ENCODE assay signal across 29 cellular contexts in genomic region chr5:96000308-96000707, GRCh38.
"Had no signal": no experiment of that assay in that cellular context is flagged by ENCODE, and none has a peak within 500 bp of the region (broad histone marks: within the 10 kb centered on the region; RNA-seq: fewer than 3 reads in every experiment).

No MANE protein-coding gene starts in this region.

- H3K27ac ChIP-seq: neural progenitor cell, ovary, parathyroid adenoma, psoas muscle, sigmoid colon, stomach, thoracic aorta, thyroid gland, tibial nerve, upper lobe of left lung, uterus had no signal

- H3K9me3 Mint-ChIP-seq: natural killer cell treated with Interleukin-12 subunit alpha and Interleukin-12 subunit beta and Interleukin-15 and Interleukin-18, amount 100 ng/mL, for 72 hours; neural progenitor cell; stimulated activated effector memory CD8-positive, alpha-beta T cell treated with anti-CD3 and anti-CD28 coated beads, Interleukin-12 subunit alpha, Interleukin-12 subunit beta, amount 100 ng/mL, for 72 hours; stimulated activated naive CD8-positive, alpha-beta T cell treated with anti-CD3 and anti-CD28 coated beads, Interleukin-15, Interleukin-2, amounts not matched to agents 100 ng/mL and 50 ng/mL, for 24 hours had no signal

- H3K9me3 ChIP-seq: ovary, right lobe of liver, sigmoid colon, stomach, thoracic aorta, thyroid gland, tibial nerve, upper lobe of left lung, uterus had no signal

- H3K4me3 ChIP-seq: neural progenitor cell, ovary, psoas muscle, right lobe of liver, sigmoid colon, stomach, thoracic aorta, thyroid gland, tibial nerve, upper lobe of left lung, uterus had no signal

- H3K4me1 Mint-ChIP-seq: naive thymus-derived CD4-positive, alpha-beta T cell; nephron progenitor cell; neural progenitor cell had no signal

- H3K27me3 Mint-ChIP-seq: progenitor cell of endocrine pancreas had no signal

- DNase-seq: naive thymus-derived CD4-positive, alpha-beta T cell; nephron progenitor cell; occipital lobe; ovary; posterior cingulate gyrus; psoas muscle; right cardiac atrium; right lobe of liver; sigmoid colon; small intestine; stimulated activated CD4-positive, alpha-beta T cell treated with anti-CD3 and anti-CD28 coated beads, Interleukin-15, amount 100 ng/mL, for 24 hours; stimulated activated CD4-positive, alpha-beta T cell treated with anti-CD3 and anti-CD28 coated beads, Interleukin-2, amount 100 ng/mL, for 24 hours; stimulated activated CD4-positive, alpha-beta T cell treated with anti-CD3 and anti-CD28 coated beads, Interleukin-2, amount 100 ng/mL, for 48 hours; stimulated activated CD4-positive, alpha-beta T cell treated with anti-CD3 and anti-CD28 coated beads, Interleukin-4, amount 100 ng/mL, for 24 hours; stimulated activated naive B cell treated with anti-CD40 and anti-IgM and Interleukin-4, amounts not matched to agents 10 μg/mL and 1 μg/mL and 100 μg/mL, for 72 hours; stimulated activated naive CD4-positive, alpha-beta T cell treated with Interleukin-2 at 50 U/mL for 16 hours; stomach; thyroid gland; trophoblast cell; upper lobe of left lung; uterus had no signal

- H2AFZ ChIP-seq: neural progenitor cell, parathyroid adenoma had no signal

- H3K79me2 ChIP-seq: parathyroid adenoma had no signal

- ATAC-seq: naive thymus-derived CD4-positive, alpha-beta T cell; natural killer cell treated with Interleukin-12 subunit alpha and Interleukin-12 subunit beta and Interleukin-15 and Interleukin-18, amount 100 ng/mL, for 72 hours; psoas muscle; right cardiac atrium; stimulated activated effector memory CD8-positive, alpha-beta T cell treated with anti-CD3 and anti-CD28 coated beads, Interleukin-12 subunit alpha, Interleukin-12 subunit beta, amount 100 ng/mL, for 72 hours; stimulated activated naive B cell treated with anti-CD40 and anti-IgM and Interleukin-4, amounts not matched to agents 10 μg/mL and 1 μg/mL and 100 μg/mL, for 72 hours had no signal

- H3K4me2 ChIP-seq: neural progenitor cell had no signal

- H3K36me3 Mint-ChIP-seq: natural killer cell treated with Interleukin-12 subunit alpha and Interleukin-12 subunit beta and Interleukin-15 and Interleukin-18, amount 100 ng/mL, for 72 hours; neural progenitor cell; stimulated activated effector memory CD8-positive, alpha-beta T cell treated with anti-CD3 and anti-CD28 coated beads, Interleukin-12 subunit alpha, Interleukin-12 subunit beta, amount 100 ng/mL, for 72 hours; stimulated activated naive B cell treated with anti-CD40 and anti-IgM and Interleukin-4, amounts not matched to agents 10 μg/mL and 1 μg/mL and 100 μg/mL, for 72 hours had no signal

- H3K4me1 ChIP-seq: neural progenitor cell, parathyroid adenoma, psoas muscle, sigmoid colon, thyroid gland, tibial nerve, upper lobe of left lung, uterus had no signal

- H3K27ac Mint-ChIP-seq: naive thymus-derived CD4-positive, alpha-beta T cell; natural killer cell treated with Interleukin-12 subunit alpha and Interleukin-12 subunit beta and Interleukin-15 and Interleukin-18, amount 100 ng/mL, for 72 hours; nephron progenitor cell; neural progenitor cell; progenitor cell of endocrine pancreas; stimulated activated effector memory CD8-positive, alpha-beta T cell treated with anti-CD3 and anti-CD28 coated beads, Interleukin-12 subunit alpha, Interleukin-12 subunit beta, amount 100 ng/mL, for 72 hours; stimulated activated naive B cell treated with anti-CD40 and anti-IgM and Interleukin-4, amounts not matched to agents 10 μg/mL and 1 μg/mL and 100 μg/mL, for 72 hours; stimulated activated naive CD8-positive, alpha-beta T cell treated with anti-CD3 and anti-CD28 coated beads, Interleukin-15, Interleukin-2, amounts not matched to agents 100 ng/mL and 50 ng/mL, for 24 hours had no signal

- H3K36me3 ChIP-seq: neural progenitor cell, ovary, right lobe of liver, sigmoid colon, stomach, thoracic aorta, thyroid gland, tibial nerve, upper lobe of left lung, uterus had no signal

- H3K4me3 Mint-ChIP-seq: naive thymus-derived CD4-positive, alpha-beta T cell; natural killer cell treated with Interleukin-12 subunit alpha and Interleukin-12 subunit beta and Interleukin-15 and Interleukin-18, amount 100 ng/mL, for 72 hours; nephron progenitor cell; neural progenitor cell; stimulated activated effector memory CD8-positive, alpha-beta T cell treated with anti-CD3 and anti-CD28 coated beads, Interleukin-12 subunit alpha, Interleukin-12 subunit beta, amount 100 ng/mL, for 72 hours; stimulated activated naive B cell treated with anti-CD40 and anti-IgM and Interleukin-4, amounts not matched to agents 10 μg/mL and 1 μg/mL and 100 μg/mL, for 72 hours; stimulated activated naive CD8-positive, alpha-beta T cell treated with anti-CD3 and anti-CD28 coated beads, Interleukin-15, Interleukin-2, amounts not matched to agents 100 ng/mL and 50 ng/mL, for 24 hours had no signal

- H3K27me3 ChIP-seq: neural progenitor cell, ovary, right lobe of liver, sigmoid colon, stomach, thyroid gland, tibial nerve, upper lobe of left lung, uterus had no signal
